ENCODE assay signal across 8 cellular contexts in genomic region chr7:142583424-142583823, GRCh38.
DNase-seq lines count a peak whose midpoint lies in the region; ATAC-seq and TF ChIP-seq lines count a peak whose summit lies in the region.

No MANE protein-coding gene starts in this region.

- no peak overlapping the region for H3K4me2 ChIP-seq in trophoblast cell (ENCODE audit: low read length)

- H3K36me3 ChIP-seq in trophoblast cell (ENCODE audit: control insufficient read depth in 1 of 2, insufficient read depth in 2 of 2, low read length in 2 of 2) = no peaks in the 10 kb centered on the region

- ATAC-seq in GM21360 (IDR thresholded peaks at IDR 0.05; ENCODE audit: unreplicated experiment) (peak; percentile 77), HG03558 (IDR thresholded peaks at IDR 0.05; ENCODE audit: extremely low read depth, unreplicated experiment) (peak; percentile 69)

- no peak overlapping the region for H2AFZ ChIP-seq in trophoblast cell (ENCODE audit: insufficient read depth, low read length, poor library complexity)

- WGBS in trophoblast cell (ENCODE audit: extremely low coverage, insufficient coverage, insufficient read length) = no CpG with 5 or more reads among the region's 2 CpGs

- peaks cover 5% of the 10 kb centered on the region for H3K36me3 Mint-ChIP-seq in Calu3 (ENCODE audit: insufficient read depth, unreplicated experiment)

- no peak overlapping the region for H3K4me3 Mint-ChIP-seq in Calu3 (ENCODE audit: low read depth, unreplicated experiment)

- no peak overlapping the region for H2BK12ac ChIP-seq in trophoblast cell (ENCODE audit: low read length)

- H3K4me1 ChIP-seq in trophoblast cell (ENCODE audit: control insufficient read depth in 1 of 2, insufficient read depth in 2 of 2, low read length in 2 of 2) = peaks cover 0 to 2% of the 10 kb centered on the region in 2 experiments

- no peaks in the 10 kb centered on the region for H3K9me3 Mint-ChIP-seq in Calu3 (ENCODE audit: low read depth, unreplicated experiment)

- no peak overlapping the region for H4K8ac ChIP-seq in trophoblast cell (ENCODE audit: low read depth, low read length)

- H3K4me3 ChIP-seq in trophoblast cell (ENCODE audit: low read depth, low read length) = no peak overlapping the region

- no peaks in the 10 kb centered on the region for H3K9me3 ChIP-seq in trophoblast cell (ENCODE audit: insufficient read depth, low read depth, low read length)

- H3K27ac Mint-ChIP-seq in Calu3 (ENCODE audit: unreplicated experiment) = peak overlapping the region; percentile 70

- no peak overlapping the region for H2BK5ac ChIP-seq in trophoblast cell (ENCODE audit: low read depth, low read length, poor library complexity)

- H3K79me2 ChIP-seq in trophoblast cell (ENCODE audit: control insufficient read depth, insufficient read depth, low read length, poor library complexity) = no peaks in the 10 kb centered on the region

- H3K9ac ChIP-seq in trophoblast cell (ENCODE audit: low read length) = no peak overlapping the region

- H4K12ac ChIP-seq in trophoblast cell (ENCODE audit: low read depth, low read length) = no peak overlapping the region

- peaks cover 63% of the 10 kb centered on the region for H3K4me1 Mint-ChIP-seq in Calu3 (ENCODE audit: low read depth, unreplicated experiment)

- H3K18ac ChIP-seq in trophoblast cell (ENCODE audit: low read length) = no peak overlapping the region

- H3K27ac ChIP-seq in trophoblast cell (ENCODE audit: low read depth, low read length) = no peak overlapping the region

- no peak overlapping the region for H2AK5ac ChIP-seq in trophoblast cell (ENCODE audit: low read length)

- no peaks in the 10 kb centered on the region for H3K27me3 Mint-ChIP-seq in Calu3 (ENCODE audit: unreplicated experiment)

- H3K79me1 ChIP-seq in trophoblast cell (ENCODE audit: low read length) = no peaks in the 10 kb centered on the region

- H3K14ac ChIP-seq in trophoblast cell (ENCODE audit: low read length) = no peak overlapping the region

- peak; percentile 33 for DNase-seq in Calu3
- DNase-seq in amniotic epithelial cell (ENCODE audit: low read depth) = peak; percentile 88
- DNase-seq in trophoblast cell = peak; percentile 88 to 92
- no peak for DNase-seq in GM19238 (ENCODE audit: insufficient read length, low spot score)
- no peak for DNase-seq in cardiac septum (ENCODE audit: low spot score)
- no peak for DNase-seq in NCI-H524 treated with DMSO at 0.1 percent for 48 hours (lab: John Stamatoyannopoulos, UW)

- H3K23ac ChIP-seq in trophoblast cell (ENCODE audit: low read length) = no peak overlapping the region

- no peaks in the 10 kb centered on the region for H3K27me3 ChIP-seq in trophoblast cell (ENCODE audit: insufficient read depth, low read length)

- CTCF ChIA-PET in Calu3 (lab: Charles Lee) = interaction anchor here (0.7 to 1.3 kb wide), 5 partner anchors 28 to 1162 kb away, joined by 3 to 5 read pairs (median 4); no protein-coding TSS in a partner anchor

- intact Hi-C loops in Calu3 (cut with micrococcal nuclease; ENCODE audit: unreplicated experiment) (no loop called here), cardiac septum (cut with DNase I) (no loop called here)

- BruUV-seq in Calu3 (replicated peaks; lab: Mats Ljungman, UMichigan) = no TSS peak

- no peak for TF ChIP-seq CTCF in Calu3 (IDR thresholded peaks at IDR 0.05; ENCODE audit: unreplicated experiment)

- H2BK120ac ChIP-seq in trophoblast cell (ENCODE audit: insufficient read depth, low read length, poor library complexity) = no peak overlapping the region

- H3K4ac ChIP-seq in trophoblast cell (ENCODE audit: low read depth, low read length) = no peak overlapping the region

- H4K91ac ChIP-seq in trophoblast cell (ENCODE audit: low read depth, low read length) = no peak overlapping the region

Comparison
In these comparisons a context has a peak if more than half of its experiments do, and no peak if none do; other contexts are left out.
1. DNase-seq: peak in Calu3 (single experiment), amniotic epithelial cell (single experiment) and trophoblast cell (2 of 2); none in GM19238 (single experiment), cardiac septum (single experiment) and NCI-H524 treated with DMSO at 0.1 percent for 48 hours (single experiment).